1 cellular context compared by ENCODE assay signal in genomic region chr1:150577557-150578277, GRCh38.
TF ChIP-seq lines count a peak whose summit lies in the region.

No MANE protein-coding gene starts in this region.

TF ChIP-seq in WTC11, 78 proteins besides CTCF, POLR2A, EP300 and RAD21 (continued from another document):
- TF ChIP-seq PREB (CRISPR knock-in tag; IDR thresholded peaks at IDR 0.05; ENCODE audit: borderline replicate concordance) (no peak), ZNF121 (CRISPR knock-in tag; IDR thresholded peaks at IDR 0.05) (no peak), ZNF396 (CRISPR knock-in tag; IDR thresholded peaks at IDR 0.05; ENCODE audit: borderline replicate concordance) (no peak), PRDM15 (CRISPR knock-in tag; IDR thresholded peaks at IDR 0.05) (no peak)
